17 cellular contexts compared by ENCODE assay signal in the genomic region with DNA sequence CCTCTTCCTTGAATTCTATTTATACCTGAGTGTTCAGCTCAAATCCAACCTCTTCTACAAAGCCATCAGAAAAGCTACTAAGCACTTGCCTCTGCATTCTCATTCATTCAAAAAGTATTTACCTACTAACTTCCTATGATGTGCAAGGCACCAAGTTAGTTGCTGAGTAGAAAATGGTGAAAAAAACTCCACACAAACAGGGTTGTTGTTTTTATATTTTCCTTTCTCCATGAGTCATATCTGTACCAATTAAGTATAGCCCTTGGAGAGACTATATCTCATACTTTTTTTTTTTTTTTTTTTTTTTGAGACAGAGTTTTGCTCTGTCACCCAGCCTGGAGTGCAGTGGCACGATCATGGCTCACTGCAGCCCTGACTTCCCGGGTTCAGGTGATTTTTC.
DNase-seq lines count a peak whose midpoint lies in the region; ATAC-seq and TF ChIP-seq lines count a peak whose summit lies in the region.
"Had no signal": no experiment of that assay in that cellular context is flagged by ENCODE, and none has a peak within 500 bp of the region (broad histone marks: within the 10 kb centered on the region; RNA-seq: fewer than 3 reads in every experiment).

No MANE protein-coding gene starts in this region.

- H3K27me3 ChIP-seq in cardiac muscle cell (no peaks in the 10 kb centered on the region), osteoblast (ENCODE audit: insufficient read depth, low read length) (no peaks in the 10 kb centered on the region), prostate gland (replicated peaks; ENCODE audit: insufficient read depth) (no peaks in the 10 kb centered on the region)
- H3K27me3 ChIP-seq: BLaER1 treated with 17β-estradiol and CSF1 and Interleukin-3, amounts not matched to agents 10 nM and 100 nM had no signal

- no peak overlapping the region for H3K4me3 Mint-ChIP-seq in WTC11
- H3K4me3 Mint-ChIP-seq: H9 had no signal

- peaks cover 46% of the 10 kb centered on the region for H3K36me3 Mint-ChIP-seq in WTC11

- H3K9me3 ChIP-seq in cardiac muscle cell (ENCODE audit: low read depth) (no peaks in the 10 kb centered on the region), osteoblast (ENCODE audit: low read depth, low read length) (no peaks in the 10 kb centered on the region), prostate gland (no peaks in the 10 kb centered on the region)

- DNase-seq in cardiac muscle cell (ENCODE audit: low read depth in 1 of 2, low spot score in 1 of 2) (no peak), Right ventricle myocardium superior (no peak), WTC11 (ENCODE audit: low spot score) (no peak), osteoblast (ENCODE audit: insufficient read length, low spot score, missing footprints) (peak; percentile 14), prostate gland (ENCODE audit: low spot score) (no peak), NCI-H1436 treated with DMSO at 0.1 percent for 48 hours (lab: John Stamatoyannopoulos, UW) (no peak)
- DNase-seq: 8988T, H9, NCI-H146, NCI-H2081, NCI-H510A, NCI-H82, PC-3 had no signal

- TF ChIP-seq POLR2A in prostate gland (IDR thresholded peaks at IDR 0.05): no peak

- POLR2A ChIA-PET in WTC11 (lab: Charles Lee): no interaction called here

- no peak overlapping the region for H3K4me2 ChIP-seq in osteoblast (ENCODE audit: insufficient read depth, low read length)
- H3K4me2 ChIP-seq: BLaER1 treated with 17β-estradiol and CSF1 and Interleukin-3, amounts not matched to agents 10 nM and 100 nM had no signal

- 98% methylated on average over 2 of the region's 2 CpGs for WGBS in prostate gland

- H3K4me1 ChIP-seq in cardiac muscle cell (ENCODE audit: low read depth) (peaks cover 38% of the 10 kb centered on the region), osteoblast (ENCODE audit: insufficient read depth, low read length) (peaks cover 15% of the 10 kb centered on the region), prostate gland (replicated peaks) (no peaks in the 10 kb centered on the region)
- H3K4me1 ChIP-seq: BLaER1 treated with 17β-estradiol and CSF1 and Interleukin-3, amounts not matched to agents 10 nM and 100 nM had no signal

- no peak overlapping the region for H3K4me3 ChIP-seq in cardiac muscle cell
- H3K4me3 ChIP-seq in osteoblast (ENCODE audit: insufficient read depth, low read length): no peak overlapping the region
- H3K4me3 ChIP-seq in prostate gland: no peak overlapping the region
- H3K4me3 ChIP-seq: BLaER1 treated with 17β-estradiol and CSF1 and Interleukin-3, amounts not matched to agents 10 nM and 100 nM had no signal

- intact Hi-C loops in Right ventricle myocardium superior (cut with DNase I) (no loop called here), prostate gland (cut with DNase I) (no loop called here)

- no peak for TF ChIP-seq CTCF in cardiac muscle cell (IDR thresholded peaks at IDR 0.05; ENCODE audit: low read depth, low read length)
- no peak for TF ChIP-seq CTCF in WTC11 (IDR thresholded peaks at IDR 0.05)
- no peak for TF ChIP-seq CTCF in osteoblast (IDR thresholded peaks at IDR 0.05; ENCODE audit: extremely low read depth, low read depth, low read length)
- TF ChIP-seq CTCF in prostate gland (IDR thresholded peaks at IDR 0.05): no peak

- no peak overlapping the region for H2AFZ ChIP-seq in osteoblast (ENCODE audit: low read length)

- peaks cover 25% of the 10 kb centered on the region for H3K9me3 Mint-ChIP-seq in WTC11

- H3K4me1 Mint-ChIP-seq in WTC11: peaks cover 87% of the 10 kb centered on the region

- H3K36me3 ChIP-seq in cardiac muscle cell: no peaks in the 10 kb centered on the region
- peaks cover 5% of the 10 kb centered on the region for H3K36me3 ChIP-seq in osteoblast (ENCODE audit: insufficient read depth, low read length)
- H3K36me3 ChIP-seq in prostate gland: no peaks in the 10 kb centered on the region

- ATAC-seq in Right ventricle myocardium superior (ENCODE audit: poor library complexity): no peak
- no peak for ATAC-seq in WTC11
- ATAC-seq in HG02642 (IDR thresholded peaks at IDR 0.05; ENCODE audit: poor library complexity, unreplicated experiment): no peak
- ATAC-seq in HG03039 (IDR thresholded peaks at IDR 0.05; ENCODE audit: unreplicated experiment): no peak
- ATAC-seq: PC-3 had no signal

- H4K20me1 ChIP-seq in osteoblast (ENCODE audit: insufficient read depth, low read length): peaks cover 25% of the 10 kb centered on the region
- H4K20me1 ChIP-seq: BLaER1 treated with 17β-estradiol and CSF1 and Interleukin-3, amounts not matched to agents 10 nM and 100 nM had no signal

- CTCF ChIA-PET in WTC11 (lab: Charles Lee): interaction anchor here (5.2 kb wide), 1 partner anchor 12 kb away, joined by 30 read pairs; no protein-coding TSS in a partner anchor

- H3K27me3 Mint-ChIP-seq in WTC11 (ENCODE audit: low read depth): no peaks in the 10 kb centered on the region

- peak overlapping the region; percentile 24 for H3K27ac ChIP-seq in cardiac muscle cell
- H3K27ac ChIP-seq in osteoblast (ENCODE audit: low read depth, low read length): no peak overlapping the region
- H3K27ac ChIP-seq in prostate gland: no peak overlapping the region
- H3K27ac ChIP-seq: BLaER1 treated with 17β-estradiol and CSF1 and Interleukin-3, amounts not matched to agents 10 nM and 100 nM; RWPE1 had no signal

- peak overlapping the region; percentile 2; the same call in 1 of the 2 replicates for H3K27ac Mint-ChIP-seq in WTC11
- H3K27ac Mint-ChIP-seq: H9 had no signal

- peaks cover 93% of the 10 kb centered on the region for H3K79me2 ChIP-seq in osteoblast (ENCODE audit: insufficient read depth, low read length)

TF ChIP-seq in WTC11, 78 proteins besides CTCF, POLR2A, EP300 and RAD21:
- no peak for TF ChIP-seq SOX15 (CRISPR knock-in tag; IDR thresholded peaks at IDR 0.05)
